Comparison of ENCODE assay signal across 10 cellular contexts in the genomic region with DNA sequence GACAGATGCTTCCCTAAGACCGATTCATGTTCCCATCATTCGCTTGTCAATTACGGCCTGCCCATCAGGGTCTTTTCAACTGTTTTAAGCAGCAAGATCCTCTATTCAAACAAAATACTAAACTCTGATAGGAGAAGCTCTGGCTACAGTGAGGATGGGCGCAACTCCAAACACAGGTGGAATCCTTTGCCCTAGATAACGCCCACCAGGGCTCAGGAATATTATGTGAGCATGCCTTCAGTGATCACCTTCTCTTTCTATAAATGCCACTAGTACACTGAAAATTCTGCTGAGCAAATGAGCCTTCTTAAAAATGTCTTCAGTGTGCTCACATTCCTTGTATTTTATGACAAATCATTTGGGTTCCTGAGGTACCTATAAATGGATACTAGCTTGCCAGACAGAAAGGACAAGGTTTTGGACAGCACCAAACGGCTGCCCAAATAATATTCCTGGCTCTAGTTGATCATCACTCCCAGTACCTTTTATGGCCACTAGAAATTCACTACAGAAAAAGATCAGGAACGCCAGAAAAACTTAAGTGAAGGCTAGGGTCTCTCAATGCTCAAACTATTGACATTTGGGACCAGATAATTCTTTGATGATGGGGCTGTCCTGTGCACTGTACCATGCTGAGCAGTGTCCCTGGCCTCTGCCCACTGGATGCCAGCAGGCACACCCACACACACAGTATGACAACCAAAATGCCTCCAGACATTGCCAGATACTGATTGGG. TPM values are rescaled to one million over a fixed set of nuclear protein-coding genes. Genes with fewer than 3 reads are reported as not detected.
DNase-seq lines count a peak whose midpoint lies in the region; ATAC-seq and TF ChIP-seq lines count a peak whose summit lies in the region.
"Had no signal": no experiment of that assay in that cellular context is flagged by ENCODE, and none has a peak within 500 bp of the region (broad histone marks: within the 10 kb centered on the region; RNA-seq: fewer than 3 reads in every experiment).

No MANE protein-coding gene starts in this region.

- no peak for DNase-seq in BE2C
- DNase-seq in breast epithelium (ENCODE audit: low spot score in 2 of 2) = peak in 1 of 2 donors; percentile 17
- no peak for DNase-seq in naive thymus-derived CD8-positive, alpha-beta T cell
- no peak for DNase-seq in mesendoderm
- no peak for DNase-seq in SHP77 (lab: John Stamatoyannopoulos, UW)
- DNase-seq in NCI-H345 (lab: John Stamatoyannopoulos, UW) = no peak
- DNase-seq in pons (ENCODE audit: low spot score) = no peak
- DNase-seq: activated gamma-delta T cell, NCI-H1930 had no signal

- no peaks in the 10 kb centered on the region for H3K27me3 ChIP-seq in BE2C
- H3K27me3 ChIP-seq in HUES48 (ENCODE audit: control insufficient read depth, insufficient read depth, low read length) = no peaks in the 10 kb centered on the region
- no peaks in the 10 kb centered on the region for H3K27me3 ChIP-seq in breast epithelium
- H3K27me3 ChIP-seq in mesendoderm (ENCODE audit: insufficient read depth, low read length, poor library complexity) = no peaks in the 10 kb centered on the region

- no peak overlapping the region for H3K18ac ChIP-seq in mesendoderm (ENCODE audit: low read length)

- TF ChIP-seq CTCF in BE2C (IDR thresholded peaks at IDR 0.05; ENCODE audit: low read depth, low read length) (peak; percentile 13; the same call in 1 of the 2 replicates), breast epithelium (IDR thresholded peaks at IDR 0.05) (peak; percentile 38 to 57 (median 45))

- H3K79me1 ChIP-seq in mesendoderm (ENCODE audit: low read length) = peaks cover 19% of the 10 kb centered on the region

- H2BK120ac ChIP-seq in mesendoderm (ENCODE audit: low read depth, low read length) = no peak overlapping the region

- H3K9ac ChIP-seq in HUES48 (ENCODE audit: low read depth, low read length) = no peak overlapping the region
- no peak overlapping the region for H3K9ac ChIP-seq in mesendoderm (ENCODE audit: low read length)

- no peak overlapping the region for H4K5ac ChIP-seq in mesendoderm (ENCODE audit: low read length)

- H3K27me3 Mint-ChIP-seq in naive thymus-derived CD8-positive, alpha-beta T cell = no peaks in the 10 kb centered on the region

- H3K56ac ChIP-seq in mesendoderm (ENCODE audit: low read length) = no peak overlapping the region

- H3K23ac ChIP-seq in mesendoderm (ENCODE audit: low read length) = no peak overlapping the region

- intact Hi-C loops in breast epithelium (cut with DNase I; ENCODE audit: low total_unique reads) = no loop called here

- peak overlapping the region; percentile 79 to 94 (median 92) for H3K4me3 Mint-ChIP-seq in naive thymus-derived CD8-positive, alpha-beta T cell

- no peaks in the 10 kb centered on the region for H3K9me3 Mint-ChIP-seq in naive thymus-derived CD8-positive, alpha-beta T cell

- H3K4me1 Mint-ChIP-seq in naive thymus-derived CD8-positive, alpha-beta T cell = peaks cover 25 to 95% (median 75%) of the 10 kb centered on the region in 4 donors

- H3K9me3 ChIP-seq in BE2C (no peaks in the 10 kb centered on the region), HUES48 (ENCODE audit: control insufficient read depth, insufficient read depth, low read length) (no peaks in the 10 kb centered on the region), breast epithelium (no peaks in the 10 kb centered on the region)

- H3K4ac ChIP-seq in mesendoderm (ENCODE audit: low read depth, low read length) = no peak overlapping the region

- H3K27ac Mint-ChIP-seq in naive thymus-derived CD8-positive, alpha-beta T cell = peak overlapping the region; percentile 91 to 99 (median 96)

- H3K36me3 ChIP-seq in BE2C = peaks cover 68% of the 10 kb centered on the region
- peaks cover 68% of the 10 kb centered on the region for H3K36me3 ChIP-seq in HUES48 (ENCODE audit: control insufficient read depth, insufficient read depth, low read length)
- no peaks in the 10 kb centered on the region for H3K36me3 ChIP-seq in breast epithelium
- peaks cover 30% of the 10 kb centered on the region for H3K36me3 ChIP-seq in mesendoderm (ENCODE audit: control insufficient read depth, insufficient read depth, low read length)

- ATAC-seq in naive thymus-derived CD8-positive, alpha-beta T cell = no peak

- no peak overlapping the region for H2BK15ac ChIP-seq in mesendoderm (replicated peaks; ENCODE audit: low read depth)

- H3K4me2 ChIP-seq in mesendoderm (ENCODE audit: low read length) = no peak overlapping the region

- H2BK5ac ChIP-seq in mesendoderm (ENCODE audit: low read length) = no peak overlapping the region

- H3K27ac ChIP-seq in HUES48 (ENCODE audit: low read depth, low read length) = peak overlapping the region; percentile 14
- peak overlapping the region; percentile 79 to 84 for H3K27ac ChIP-seq in breast epithelium
- no peak overlapping the region for H3K27ac ChIP-seq in mesendoderm (ENCODE audit: low read depth, low read length)

- no CpG with 5 or more reads among the region's 7 CpGs for WGBS in mesendoderm (ENCODE audit: extremely low coverage, insufficient coverage, low lambda C conversion rate)

- H3K4me3 ChIP-seq in BE2C (ENCODE audit: low read depth, low read length) = no peak overlapping the region
- no peak overlapping the region for H3K4me3 ChIP-seq in HUES48 (ENCODE audit: low read depth, low read length)
- H3K4me3 ChIP-seq in breast epithelium = peak overlapping the region in 2 of 3 donors; percentile 24 to 40
- H3K4me3 ChIP-seq in mesendoderm (ENCODE audit: low read length) = no peak overlapping the region

- H4K8ac ChIP-seq in mesendoderm (ENCODE audit: low read depth, low read length) = no peak overlapping the region

- peaks cover 72% of the 10 kb centered on the region for H3K79me2 ChIP-seq in mesendoderm (ENCODE audit: control insufficient read depth, insufficient read depth, low read length)

- H2AK5ac ChIP-seq in mesendoderm (ENCODE audit: low read length) = no peak overlapping the region

- H3K4me1 ChIP-seq in BE2C (peaks cover 32% of the 10 kb centered on the region), HUES48 (ENCODE audit: control insufficient read depth, insufficient read depth, low read length) (peaks cover 40% of the 10 kb centered on the region), breast epithelium (peaks cover 0 to 26% of the 10 kb centered on the region in 2 donors), mesendoderm (ENCODE audit: control insufficient read depth, low read depth, low read length) (no peaks in the 10 kb centered on the region)

- peaks cover 29 to 65% (median 34%) of the 10 kb centered on the region in 3 donors for H3K36me3 Mint-ChIP-seq in naive thymus-derived CD8-positive, alpha-beta T cell

- POLR2A ChIA-PET in naive thymus-derived CD8-positive, alpha-beta T cell (lab: Charles Lee) = interaction anchor here (0.6 to 5.5 kb wide), 17 partner anchors 8 to 370 kb away, joined by 3 to 88 read pairs (median 4); a partner anchor contains a TSS

- no peak for TF ChIP-seq POLR2A in breast epithelium (IDR thresholded peaks at IDR 0.05)

RNA-seq across cellular contexts. Expression of a gene that starts 13.1 kb away (rescaled TPM):
- polyA plus RNA-seq in BE2C (2012; ENCODE audit: insufficient read depth, insufficient read length, low read depth) = 12.8 TPM
- 10 to 100 TPM; 22.4 to 54.7 (median 48.3) TPM for total RNA-seq in breast epithelium
- total RNA-seq in naive thymus-derived CD8-positive, alpha-beta T cell = 100 to 1,000 TPM; 100 to 101 TPM
- polyA plus RNA-seq in naive thymus-derived CD8-positive, alpha-beta T cell = 10 to 100 TPM; 21.5 to 34.2 (median 25.3) TPM
- 22.0 TPM for polyA plus RNA-seq in mesendoderm (2013, experiment 1 of 2)
- polyA plus RNA-seq in mesendoderm (2013, experiment 2 of 2) = 21.5 TPM

Comparison
In these comparisons a context has a peak if more than half of its experiments do, and no peak if none do; other contexts are left out.
1. H3K4me3 ChIP-seq: peak in breast epithelium (2 of 3); none in BE2C (single experiment), HUES48 (single experiment) and mesendoderm (single experiment).